In genomic region chr13:93226623-93227279, GRCh38 we compare ENCODE assay signal across 8 cellular contexts. TPM values are rescaled to one million over a fixed set of nuclear protein-coding genes. Genes with fewer than 3 reads are reported as not detected.
DNase-seq lines count a peak whose midpoint lies in the region; ATAC-seq and TF ChIP-seq lines count a peak whose summit lies in the region.

Gene GPC6 (plus strand): TSS chr13:93226807.

- H3K27ac ChIP-seq in GM23338 (ENCODE audit: low read depth) (no peak within 1 kb of the TSS), stomach smooth muscle (ENCODE audit: low read length) (peak within 1 kb of the TSS; percentile 58)

- H4K20me1 ChIP-seq in GM23338 (replicated peaks; ENCODE audit: insufficient read depth), result 0 out of 2 replicates have a peak, but pooled peaks cover 3% of the 10 kb centered on the region

- CTCF ChIA-PET in MCF 10A (lab: Yijun Ruan, JAX), result interaction anchor here (0.5 to 4.0 kb wide), 14 partner anchors 9 to 1180 kb away, joined by 3 to 22 read pairs (median 4); no protein-coding TSS in a partner anchor

- H2AFZ ChIP-seq in GM23338, result no peak within 1 kb of the TSS; the same call in 1 of the 2 replicates

- H3K4me3 ChIP-seq in GM23338, result peak within 1 kb of the TSS; percentile 62
- H3K4me3 ChIP-seq in stomach smooth muscle (ENCODE audit: low read length in 2 of 2), result peak within 1 kb of the TSS; percentile 83 to 86

- POLR2A ChIA-PET in MCF 10A (lab: Yijun Ruan, JAX), result interaction anchor here (0.6 to 5.5 kb wide), 17 partner anchors 10 to 1135 kb away, joined by 3 to 64 read pairs (median 3); no protein-coding TSS in a partner anchor

- H3K27ac Mint-ChIP-seq in GM23338, result peak within 1 kb of the TSS; percentile 66
- peak within 1 kb of the TSS; percentile 86 for H3K27ac Mint-ChIP-seq in MCF 10A (ENCODE audit: low read depth, unreplicated experiment)

- H3K4me2 ChIP-seq in GM23338, result peak within 1 kb of the TSS; percentile 84

- DNase-seq in GM23338 (ENCODE audit: low spot score) (peak; percentile 88), NCI-H2227 treated with DMSO at 0.1 percent for 48 hours (lab: John Stamatoyannopoulos, UW) (peak; percentile 84), MCF 10A (ENCODE audit: unreplicated experiment) (peak; percentile 93), iris pigment epithelial cell (ENCODE audit: low read depth) (peak; percentile 93)
- no peak for DNase-seq in stimulated activated CD4-positive, alpha-beta T cell treated with anti-CD3 and anti-CD28 coated beads, Interleukin-1b, Interleukin-23, amount 100 ng/mL, for 48 hours

- H3K9me3 Mint-ChIP-seq in GM23338 (0 out of 3 replicates have a peak, but pooled peaks cover 6% of the 10 kb centered on the region), MCF 10A (ENCODE audit: unreplicated experiment) (no peaks in the 10 kb centered on the region)

- H3K9me2 ChIP-seq in GM23338 (ENCODE audit: insufficient read depth), result no peaks in the 10 kb centered on the region

- no peaks in the 10 kb centered on the region for H3F3A ChIP-seq in GM23338 (replicated peaks; ENCODE audit: low read depth)

- H3K4me1 Mint-ChIP-seq in GM23338, result peaks cover 65% of the 10 kb centered on the region
- H3K4me1 Mint-ChIP-seq in MCF 10A (ENCODE audit: insufficient read depth, unreplicated experiment), result peaks cover 46% of the 10 kb centered on the region

- no peaks in the 10 kb centered on the region for H3K9me3 ChIP-seq in stomach smooth muscle (ENCODE audit: control insufficient read depth in 2 of 2, low read length in 2 of 2)

- intact Hi-C loops in MCF 10A (cut with micrococcal nuclease), result loop anchor here (1.0 to 10.0 kb wide), 10 partner anchors 238 to 1136 kb away; no protein-coding TSS in a partner anchor

- H3K27me3 Mint-ChIP-seq in GM23338 (ENCODE audit: insufficient read depth, low read depth, poor library complexity) (peaks cover 8% of the 10 kb centered on the region), MCF 10A (ENCODE audit: insufficient read depth, unreplicated experiment) (no peaks in the 10 kb centered on the region)

- H3K36me3 ChIP-seq in GM23338 (ENCODE audit: insufficient read depth) (no peaks in the 10 kb centered on the region), stomach smooth muscle (ENCODE audit: control insufficient read depth in 2 of 2, insufficient read depth in 2 of 2, low read length in 2 of 2) (no peaks in the 10 kb centered on the region)

- H3K36me3 Mint-ChIP-seq in GM23338 (ENCODE audit: low read depth), result peaks cover 5% of the 10 kb centered on the region; the same call in 2 of the 3 replicates
- H3K36me3 Mint-ChIP-seq in MCF 10A (ENCODE audit: insufficient read depth, unreplicated experiment), result peaks cover 6% of the 10 kb centered on the region

- TF ChIP-seq CTCF in GM23338 (conservative IDR thresholded peaks at IDR 0.05; ENCODE audit: low read depth in 2 of 2) (no peak), MCF 10A (IDR thresholded peaks at IDR 0.05; ENCODE audit: unreplicated experiment) (no peak)

- H3K9ac ChIP-seq in stomach smooth muscle (ENCODE audit: low read length in 2 of 2), result peak within 1 kb of the TSS; percentile 58 to 90

- H3K79me2 ChIP-seq in GM23338 (replicated peaks; ENCODE audit: insufficient read depth), result peaks cover 31% of the 10 kb centered on the region

- ATAC-seq in GM23338 (peak; percentile 8), HG03520 (IDR thresholded peaks at IDR 0.05; ENCODE audit: unreplicated experiment) (no peak)
- no peak for ATAC-seq in activated CD4-positive, CD25-positive, alpha-beta regulatory T cell treated with anti-CD3 and anti-CD28 coated beads, Interleukin-2, amount 50 U/mL, for 24 hours

- H3K4me1 ChIP-seq in GM23338 (ENCODE audit: insufficient read depth) (peaks cover 37% of the 10 kb centered on the region), stomach smooth muscle (ENCODE audit: control insufficient read depth, insufficient read depth, low read length) (peaks cover 8% of the 10 kb centered on the region)

- H3K27me3 ChIP-seq in GM23338 (ENCODE audit: insufficient read depth), result peaks cover 13% of the 10 kb centered on the region
- peaks cover 0 to 2% of the 10 kb centered on the region in 2 donors for H3K27me3 ChIP-seq in stomach smooth muscle (ENCODE audit: control insufficient read depth in 1 of 2, insufficient read depth in 2 of 2, low read length in 2 of 2)

- H3K4me3 Mint-ChIP-seq in GM23338 (peak within 1 kb of the TSS; percentile 92), MCF 10A (ENCODE audit: unreplicated experiment) (peak within 1 kb of the TSS; percentile 93)

- TSS peak; percentile 31 for BruUV-seq in MCF 10A (replicated peaks; lab: Mats Ljungman, UMichigan)

TF ChIP-seq in GM23338, 12 proteins besides CTCF, POLR2A, EP300 and RAD21:
- TF ChIP-seq ZNF331 (CRISPR knock-in tag; IDR thresholded peaks at IDR 0.05; ENCODE audit: low read depth) (no peak), CREB1 (CRISPR knock-in tag; IDR thresholded peaks at IDR 0.05; ENCODE audit: low read depth) (peak; percentile 21; the same call in 1 of the 2 replicates), EZH2 (IDR thresholded peaks at IDR 0.05; ENCODE audit: low read depth, unreplicated experiment) (no peak), ZNF114 (CRISPR knock-in tag; IDR thresholded peaks at IDR 0.05) (no peak), POLR2AphosphoS5 (IDR thresholded peaks at IDR 0.05; ENCODE audit: low read depth) (peak; percentile 55)
- TF ChIP-seq, protein P1, sequence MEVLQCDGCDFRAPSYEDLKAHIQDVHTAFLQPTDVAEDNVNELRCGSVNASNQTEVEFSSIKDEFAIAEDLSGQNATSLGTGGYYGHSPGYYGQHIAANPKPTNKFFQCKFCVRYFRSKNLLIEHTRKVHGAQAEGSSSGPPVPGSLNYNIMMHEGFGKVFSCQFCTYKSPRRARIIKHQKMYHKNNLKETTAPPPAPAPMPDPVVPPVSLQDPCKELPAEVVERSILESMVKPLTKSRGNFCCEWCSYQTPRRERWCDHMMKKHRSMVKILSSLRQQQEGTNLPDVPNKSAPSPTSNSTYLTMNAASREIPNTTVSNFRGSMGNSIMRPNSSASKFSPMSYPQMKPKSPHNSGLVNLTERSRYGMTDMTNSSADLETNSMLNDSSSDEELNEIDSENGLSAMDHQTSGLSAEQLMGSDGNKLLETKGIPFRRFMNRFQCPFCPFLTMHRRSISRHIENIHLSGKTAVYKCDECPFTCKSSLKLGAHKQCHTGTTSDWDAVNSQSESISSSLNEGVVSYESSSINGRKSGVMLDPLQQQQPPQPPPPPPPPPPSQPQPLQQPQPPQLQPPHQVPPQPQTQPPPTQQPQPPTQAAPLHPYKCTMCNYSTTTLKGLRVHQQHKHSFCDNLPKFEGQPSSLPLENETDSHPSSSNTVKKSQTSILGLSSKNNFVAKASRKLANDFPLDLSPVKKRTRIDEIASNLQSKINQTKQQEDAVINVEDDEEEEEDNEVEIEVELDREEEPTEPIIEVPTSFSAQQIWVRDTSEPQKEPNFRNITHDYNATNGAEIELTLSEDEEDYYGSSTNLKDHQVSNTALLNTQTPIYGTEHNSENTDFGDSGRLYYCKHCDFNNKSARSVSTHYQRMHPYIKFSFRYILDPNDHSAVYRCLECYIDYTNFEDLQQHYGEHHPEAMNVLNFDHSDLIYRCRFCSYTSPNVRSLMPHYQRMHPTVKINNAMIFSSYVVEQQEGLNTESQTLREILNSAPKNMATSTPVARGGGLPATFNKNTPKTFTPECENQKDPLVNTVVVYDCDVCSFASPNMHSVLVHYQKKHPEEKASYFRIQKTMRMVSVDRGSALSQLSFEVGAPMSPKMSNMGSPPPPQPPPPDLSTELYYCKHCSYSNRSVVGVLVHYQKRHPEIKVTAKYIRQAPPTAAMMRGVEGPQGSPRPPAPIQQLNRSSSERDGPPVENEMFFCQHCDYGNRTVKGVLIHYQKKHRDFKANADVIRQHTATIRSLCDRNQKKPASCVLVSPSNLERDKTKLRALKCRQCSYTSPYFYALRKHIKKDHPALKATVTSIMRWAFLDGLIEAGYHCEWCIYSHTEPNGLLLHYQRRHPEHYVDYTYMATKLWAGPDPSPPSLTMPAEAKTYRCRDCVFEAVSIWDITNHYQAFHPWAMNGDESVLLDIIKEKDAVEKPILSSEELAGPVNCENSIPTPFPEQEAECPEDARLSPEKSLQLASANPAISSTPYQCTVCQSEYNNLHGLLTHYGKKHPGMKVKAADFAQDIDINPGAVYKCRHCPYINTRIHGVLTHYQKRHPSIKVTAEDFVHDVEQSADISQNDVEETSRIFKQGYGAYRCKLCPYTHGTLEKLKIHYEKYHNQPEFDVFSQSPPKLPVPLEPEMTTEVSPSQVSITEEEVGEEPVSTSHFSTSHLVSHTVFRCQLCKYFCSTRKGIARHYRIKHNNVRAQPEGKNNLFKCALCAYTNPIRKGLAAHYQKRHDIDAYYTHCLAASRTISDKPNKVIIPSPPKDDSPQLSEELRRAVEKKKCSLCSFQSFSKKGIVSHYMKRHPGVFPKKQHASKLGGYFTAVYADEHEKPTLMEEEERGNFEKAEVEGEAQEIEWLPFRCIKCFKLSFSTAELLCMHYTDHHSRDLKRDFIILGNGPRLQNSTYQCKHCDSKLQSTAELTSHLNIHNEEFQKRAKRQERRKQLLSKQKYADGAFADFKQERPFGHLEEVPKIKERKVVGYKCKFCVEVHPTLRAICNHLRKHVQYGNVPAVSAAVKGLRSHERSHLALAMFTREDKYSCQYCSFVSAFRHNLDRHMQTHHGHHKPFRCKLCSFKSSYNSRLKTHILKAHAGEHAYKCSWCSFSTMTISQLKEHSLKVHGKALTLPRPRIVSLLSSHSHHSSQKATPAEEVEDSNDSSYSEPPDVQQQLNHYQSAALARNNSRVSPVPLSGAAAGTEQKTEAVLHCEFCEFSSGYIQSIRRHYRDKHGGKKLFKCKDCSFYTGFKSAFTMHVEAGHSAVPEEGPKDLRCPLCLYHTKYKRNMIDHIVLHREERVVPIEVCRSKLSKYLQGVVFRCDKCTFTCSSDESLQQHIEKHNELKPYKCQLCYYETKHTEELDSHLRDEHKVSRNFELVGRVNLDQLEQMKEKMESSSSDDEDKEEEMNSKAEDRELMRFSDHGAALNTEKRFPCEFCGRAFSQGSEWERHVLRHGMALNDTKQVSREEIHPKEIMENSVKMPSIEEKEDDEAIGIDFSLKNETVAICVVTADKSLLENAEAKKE (CRISPR knock-in tag; IDR thresholded peaks at IDR 0.05), result no peak
- TF ChIP-seq, protein P2, sequence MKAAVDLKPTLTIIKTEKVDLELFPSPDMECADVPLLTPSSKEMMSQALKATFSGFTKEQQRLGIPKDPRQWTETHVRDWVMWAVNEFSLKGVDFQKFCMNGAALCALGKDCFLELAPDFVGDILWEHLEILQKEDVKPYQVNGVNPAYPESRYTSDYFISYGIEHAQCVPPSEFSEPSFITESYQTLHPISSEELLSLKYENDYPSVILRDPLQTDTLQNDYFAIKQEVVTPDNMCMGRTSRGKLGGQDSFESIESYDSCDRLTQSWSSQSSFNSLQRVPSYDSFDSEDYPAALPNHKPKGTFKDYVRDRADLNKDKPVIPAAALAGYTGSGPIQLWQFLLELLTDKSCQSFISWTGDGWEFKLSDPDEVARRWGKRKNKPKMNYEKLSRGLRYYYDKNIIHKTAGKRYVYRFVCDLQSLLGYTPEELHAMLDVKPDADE (IDR thresholded peaks at IDR 0.05), result no peak

RNA-seq across cellular contexts. Expression of gene GPC6, which starts in this region (rescaled TPM):
- 28.6 and 30.7 TPM in 2 replicates for total RNA-seq in GM23338 (2014; rRNA removed; shearing (Covaris generic))
- 5.5 and 6.4 TPM in 2 replicates for polyA plus RNA-seq in GM23338 (2016; fragmentation: Nextera tagmentation; extraction: Ambion mirVana)
- total RNA-seq in MCF 10A (2022), result 8.4 and 9.7 TPM in 2 replicates
